Comparison of ENCODE assay signal across 12 cellular contexts in genomic region chrX:45760187-45760742, GRCh38.
DNase-seq lines count a peak whose midpoint lies in the region; ATAC-seq and TF ChIP-seq lines count a peak whose summit lies in the region.
"Had no signal": no experiment of that assay in that cellular context is flagged by ENCODE, and none has a peak within 500 bp of the region (broad histone marks: within the 10 kb centered on the region; RNA-seq: fewer than 3 reads in every experiment).

No MANE protein-coding gene starts in this region.

- peak overlapping the region; percentile 46 for H3K4me3 Mint-ChIP-seq in activated CD4-positive, alpha-beta T cell treated with anti-CD3 and anti-CD28 coated beads, Interleukin-2, amount 10 ng/mL, durations not matched to agents 7 days and 5 days
- peak overlapping the region; percentile 60 for H3K4me3 Mint-ChIP-seq in central memory CD8-positive, alpha-beta T cell
- no peak overlapping the region for H3K4me3 Mint-ChIP-seq in osteocyte (ENCODE audit: unreplicated experiment)

- H3K27me3 Mint-ChIP-seq in activated CD4-positive, alpha-beta T cell treated with anti-CD3 and anti-CD28 coated beads, Interleukin-2, amount 10 ng/mL, durations not matched to agents 7 days and 5 days = no peaks in the 10 kb centered on the region
- H3K27me3 Mint-ChIP-seq in central memory CD8-positive, alpha-beta T cell = no peaks in the 10 kb centered on the region
- H3K27me3 Mint-ChIP-seq in osteocyte (ENCODE audit: unreplicated experiment) = no peaks in the 10 kb centered on the region

- H3K27ac Mint-ChIP-seq in activated CD4-positive, alpha-beta T cell treated with anti-CD3 and anti-CD28 coated beads, Interleukin-2, amount 10 ng/mL, durations not matched to agents 7 days and 5 days = peak overlapping the region; percentile 72
- H3K27ac Mint-ChIP-seq in central memory CD8-positive, alpha-beta T cell (ENCODE audit: low read depth) = peak overlapping the region; percentile 85
- peak overlapping the region; percentile 61 for H3K27ac Mint-ChIP-seq in osteocyte (ENCODE audit: unreplicated experiment)

- CTCF ChIA-PET in activated CD4-positive, alpha-beta T cell treated with anti-CD3 and anti-CD28 coated beads, Interleukin-2, amount 10 ng/mL, durations not matched to agents 7 days and 5 days (lab: Charles Lee) = interaction anchor here (0.8 to 1.4 kb wide), 2 partner anchors 10 to 34 kb away, joined by 3 read pairs; no protein-coding TSS in a partner anchor

- POLR2A ChIA-PET in activated CD4-positive, alpha-beta T cell treated with anti-CD3 and anti-CD28 coated beads, Interleukin-2, amount 10 ng/mL, durations not matched to agents 7 days and 5 days (lab: Charles Lee) = no interaction called here

- H3K4me1 Mint-ChIP-seq in activated CD4-positive, alpha-beta T cell treated with anti-CD3 and anti-CD28 coated beads, Interleukin-2, amount 10 ng/mL, durations not matched to agents 7 days and 5 days = peaks cover 77% of the 10 kb centered on the region
- H3K4me1 Mint-ChIP-seq in central memory CD8-positive, alpha-beta T cell = peaks cover 50% of the 10 kb centered on the region
- peaks cover 73% of the 10 kb centered on the region for H3K4me1 Mint-ChIP-seq in osteocyte (ENCODE audit: unreplicated experiment)

- no peak for DNase-seq in activated CD4-positive, alpha-beta T cell treated with anti-CD3 and anti-CD28 coated beads, Interleukin-2, amount 10 ng/mL, durations not matched to agents 7 days and 5 days
- no peak for DNase-seq in activated CD4-positive, alpha-beta T cell treated with anti-CD3 and anti-CD28 coated beads, Interleukin-2, amount 50 U/mL, for 48 hours
- DNase-seq in central memory CD8-positive, alpha-beta T cell (ENCODE audit: low spot score in 2 of 2) = no peak
- no peak for DNase-seq in osteocyte (ENCODE audit: extremely low spot score, unreplicated experiment)
- DNase-seq in KBM-7 = no peak
- DNase-seq in effector CD8-positive, alpha-beta T cell (lab: John Stamatoyannopoulos, UW) = no peak
- DNase-seq: activated CD4-positive, CD25-positive, alpha-beta regulatory T cell treated with anti-CD3 and anti-CD28 coated beads, Interleukin-2, amount 50 U/mL, for 72 hours; body of pancreas; stimulated activated CD4-positive, alpha-beta T cell treated with anti-CD3 and anti-CD28 coated beads, Interleukin-15, amount 100 ng/mL, for 24 hours had no signal

- H3K36me3 Mint-ChIP-seq in activated CD4-positive, alpha-beta T cell treated with anti-CD3 and anti-CD28 coated beads, Interleukin-2, amount 10 ng/mL, durations not matched to agents 7 days and 5 days (ENCODE audit: low read depth) = peaks cover 42% of the 10 kb centered on the region
- peaks cover 9% of the 10 kb centered on the region for H3K36me3 Mint-ChIP-seq in central memory CD8-positive, alpha-beta T cell (ENCODE audit: insufficient read depth)
- H3K36me3 Mint-ChIP-seq in osteocyte (ENCODE audit: unreplicated experiment) = peaks cover 8% of the 10 kb centered on the region

- no peak for ATAC-seq in central memory CD8-positive, alpha-beta T cell (replicated peaks; ENCODE audit: extremely low read depth, poor library complexity, severe bottlenecking)
- no peak for ATAC-seq in GM18867 (IDR thresholded peaks at IDR 0.05; ENCODE audit: unreplicated experiment)
- ATAC-seq: body of pancreas, esophagus mucosa had no signal

- no peak for TF ChIP-seq CTCF in osteocyte (IDR thresholded peaks at IDR 0.05)

- in situ Hi-C loops in KBM-7 (cut with MboI; ENCODE audit: low pct_unique_long_range_greater_than_20kb, low sequenced_read_pairs) = no loop called here

- no peaks in the 10 kb centered on the region for H3K9me3 Mint-ChIP-seq in activated CD4-positive, alpha-beta T cell treated with anti-CD3 and anti-CD28 coated beads, Interleukin-2, amount 10 ng/mL, durations not matched to agents 7 days and 5 days
- H3K9me3 Mint-ChIP-seq in central memory CD8-positive, alpha-beta T cell = no peaks in the 10 kb centered on the region
- no peaks in the 10 kb centered on the region for H3K9me3 Mint-ChIP-seq in osteocyte (ENCODE audit: unreplicated experiment)

TF ChIP-seq in PFSK-1, 5 proteins besides CTCF, POLR2A, EP300 and RAD21:
- TF ChIP-seq POLR2AphosphoS5 (IDR thresholded peaks at IDR 0.05; ENCODE audit: low read depth, low read length) = peak; percentile 27; the same call in 1 of the 2 replicates
- no peak for TF ChIP-seq FOXP2 (optimal IDR thresholded peaks at IDR 0.05; ENCODE audit: borderline replicate concordance, extremely low read depth, extremely low read length, insufficient read depth)
- TF ChIP-seq REST (IDR thresholded peaks at IDR 0.05; ENCODE audit: insufficient read depth in 1 of 2, low read depth in 2 of 2, low read length in 2 of 2) = no peak
TF ChIP-seq in PFSK-1: peak in this region for 1.
